Comparison of ENCODE assay signal across 1 cellular context in genomic region chr11:693415-693831, GRCh38.
TF ChIP-seq lines count a peak whose summit lies in the region.

No MANE protein-coding gene starts in this region.

TF ChIP-seq in HEK293, 187 proteins besides CTCF, POLR2A, EP300 and RAD21 (continued from another document):
- TF ChIP-seq, protein P1, sequence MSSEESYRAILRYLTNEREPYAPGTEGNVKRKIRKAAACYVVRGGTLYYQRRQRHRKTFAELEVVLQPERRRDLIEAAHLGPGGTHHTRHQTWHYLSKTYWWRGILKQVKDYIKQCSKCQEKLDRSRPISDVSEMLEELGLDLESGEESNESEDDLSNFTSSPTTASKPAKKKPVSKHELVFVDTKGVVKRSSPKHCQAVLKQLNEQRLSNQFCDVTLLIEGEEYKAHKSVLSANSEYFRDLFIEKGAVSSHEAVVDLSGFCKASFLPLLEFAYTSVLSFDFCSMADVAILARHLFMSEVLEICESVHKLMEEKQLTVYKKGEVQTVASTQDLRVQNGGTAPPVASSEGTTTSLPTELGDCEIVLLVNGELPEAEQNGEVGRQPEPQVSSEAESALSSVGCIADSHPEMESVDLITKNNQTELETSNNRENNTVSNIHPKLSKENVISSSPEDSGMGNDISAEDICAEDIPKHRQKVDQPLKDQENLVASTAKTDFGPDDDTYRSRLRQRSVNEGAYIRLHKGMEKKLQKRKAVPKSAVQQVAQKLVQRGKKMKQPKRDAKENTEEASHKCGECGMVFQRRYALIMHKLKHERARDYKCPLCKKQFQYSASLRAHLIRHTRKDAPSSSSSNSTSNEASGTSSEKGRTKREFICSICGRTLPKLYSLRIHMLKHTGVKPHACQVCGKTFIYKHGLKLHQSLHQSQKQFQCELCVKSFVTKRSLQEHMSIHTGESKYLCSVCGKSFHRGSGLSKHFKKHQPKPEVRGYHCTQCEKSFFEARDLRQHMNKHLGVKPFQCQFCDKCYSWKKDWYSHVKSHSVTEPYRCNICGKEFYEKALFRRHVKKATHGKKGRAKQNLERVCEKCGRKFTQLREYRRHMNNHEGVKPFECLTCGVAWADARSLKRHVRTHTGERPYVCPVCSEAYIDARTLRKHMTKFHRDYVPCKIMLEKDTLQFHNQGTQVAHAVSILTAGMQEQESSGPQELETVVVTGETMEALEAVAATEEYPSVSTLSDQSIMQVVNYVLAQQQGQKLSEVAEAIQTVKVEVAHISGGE (tag by site-specific recombination; conservative IDR thresholded peaks at IDR 0.05; ENCODE audit: low read depth): peak; percentile 83
- TF ChIP-seq ZNF639 (tag by site-specific recombination; IDR thresholded peaks at IDR 0.05): no peak
- TF ChIP-seq SCRT1 (tag by site-specific recombination; IDR thresholded peaks at IDR 0.05; ENCODE audit: borderline replicate concordance): no peak
- TF ChIP-seq SP3 (tag by site-specific recombination; IDR thresholded peaks at IDR 0.05): peak; percentile 20; the same call in 1 of the 2 replicates
- TF ChIP-seq REPIN1 (tag by site-specific recombination; IDR thresholded peaks at IDR 0.05; ENCODE audit: low read depth): no peak
- no peak for TF ChIP-seq ZNF777 (tag by site-specific recombination; IDR thresholded peaks at IDR 0.05; ENCODE audit: borderline replicate concordance)
- TF ChIP-seq ZNF792 (tag by site-specific recombination; IDR thresholded peaks at IDR 0.05): no peak
- TF ChIP-seq ZNF23 (tag by site-specific recombination; IDR thresholded peaks at IDR 0.05; ENCODE audit: borderline replicate concordance): no peak
- no peak for TF ChIP-seq ZNF473 (tag by site-specific recombination; IDR thresholded peaks at IDR 0.05)
- 0 out of 2 replicates have a peak, but pooled peaks have one; percentile 17 for TF ChIP-seq ZNF76 (tag by site-specific recombination; IDR thresholded peaks at IDR 0.05; ENCODE audit: borderline replicate concordance, low read depth)
- TF ChIP-seq ZNF596 (tag by site-specific recombination; IDR thresholded peaks at IDR 0.05): no peak
- TF ChIP-seq IKZF3 (tag by site-specific recombination; IDR thresholded peaks at IDR 0.05): no peak
- no peak for TF ChIP-seq ZNF121 (tag by site-specific recombination; IDR thresholded peaks at IDR 0.05)
- TF ChIP-seq ZFHX2 (tag by site-specific recombination; conservative IDR thresholded peaks at IDR 0.05): peak; percentile 69
- TF ChIP-seq KLF9 (tag by site-specific recombination; IDR thresholded peaks at IDR 0.05; ENCODE audit: low read depth): no peak
- TF ChIP-seq ZNF776 (tag by site-specific recombination; IDR thresholded peaks at IDR 0.05; ENCODE audit: borderline replicate concordance): no peak
- TF ChIP-seq ZNF658 (tag by site-specific recombination; IDR thresholded peaks at IDR 0.05): no peak
- TF ChIP-seq SETDB1 (IDR thresholded peaks at IDR 0.05; ENCODE audit: insufficient read length, low read length): no peak
- no peak for TF ChIP-seq ZNF488 (tag by site-specific recombination; IDR thresholded peaks at IDR 0.05)
- peak; percentile 67 for TF ChIP-seq SP2 (tag by site-specific recombination; IDR thresholded peaks at IDR 0.05)
- TF ChIP-seq ZNF624 (tag by site-specific recombination; IDR thresholded peaks at IDR 0.05): no peak
- peak; percentile 72 for TF ChIP-seq GLIS1 (tag by site-specific recombination; IDR thresholded peaks at IDR 0.05)
- no peak for TF ChIP-seq ZNF433 (tag by site-specific recombination; IDR thresholded peaks at IDR 0.05; ENCODE audit: low read depth)
- TF ChIP-seq, protein P2, sequence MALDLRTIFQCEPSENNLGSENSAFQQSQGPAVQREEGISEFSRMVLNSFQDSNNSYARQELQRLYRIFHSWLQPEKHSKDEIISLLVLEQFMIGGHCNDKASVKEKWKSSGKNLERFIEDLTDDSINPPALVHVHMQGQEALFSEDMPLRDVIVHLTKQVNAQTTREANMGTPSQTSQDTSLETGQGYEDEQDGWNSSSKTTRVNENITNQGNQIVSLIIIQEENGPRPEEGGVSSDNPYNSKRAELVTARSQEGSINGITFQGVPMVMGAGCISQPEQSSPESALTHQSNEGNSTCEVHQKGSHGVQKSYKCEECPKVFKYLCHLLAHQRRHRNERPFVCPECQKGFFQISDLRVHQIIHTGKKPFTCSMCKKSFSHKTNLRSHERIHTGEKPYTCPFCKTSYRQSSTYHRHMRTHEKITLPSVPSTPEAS (tag by site-specific recombination; IDR thresholded peaks at IDR 0.05): no peak
- peak; percentile 38; the same call in 1 of the 2 replicates for TF ChIP-seq EGR2 (tag by site-specific recombination; IDR thresholded peaks at IDR 0.05; ENCODE audit: low read depth)
- TF ChIP-seq ZNF239 (tag by site-specific recombination; IDR thresholded peaks at IDR 0.05): no peak
- no peak for TF ChIP-seq ZNF785 (tag by site-specific recombination; IDR thresholded peaks at IDR 0.05)
- peak; percentile 32; the same call in 1 of the 2 replicates for TF ChIP-seq KLF1 (tag by site-specific recombination; IDR thresholded peaks at IDR 0.05)
- no peak for TF ChIP-seq ZNF449 (tag by site-specific recombination; IDR thresholded peaks at IDR 0.05)
- no peak for TF ChIP-seq OVOL3 (tag by site-specific recombination; IDR thresholded peaks at IDR 0.05)
- TF ChIP-seq ZNF391 (tag by site-specific recombination; IDR thresholded peaks at IDR 0.05; ENCODE audit: borderline replicate concordance, low read depth): no peak
- TF ChIP-seq KLF8 (tag by site-specific recombination; IDR thresholded peaks at IDR 0.05): no peak
- TF ChIP-seq PRDM4 (tag by site-specific recombination; IDR thresholded peaks at IDR 0.05): no peak
- peak; percentile 64 for TF ChIP-seq GLIS2 (tag by site-specific recombination; IDR thresholded peaks at IDR 0.05)
- TF ChIP-seq ZNF768 (tag by site-specific recombination; IDR thresholded peaks at IDR 0.05): no peak
- TF ChIP-seq ZNF600 (tag by site-specific recombination; IDR thresholded peaks at IDR 0.05): peak; percentile 40; the same call in 1 of the 2 replicates
